8 cellular contexts compared by ENCODE assay signal in the genomic region with DNA sequence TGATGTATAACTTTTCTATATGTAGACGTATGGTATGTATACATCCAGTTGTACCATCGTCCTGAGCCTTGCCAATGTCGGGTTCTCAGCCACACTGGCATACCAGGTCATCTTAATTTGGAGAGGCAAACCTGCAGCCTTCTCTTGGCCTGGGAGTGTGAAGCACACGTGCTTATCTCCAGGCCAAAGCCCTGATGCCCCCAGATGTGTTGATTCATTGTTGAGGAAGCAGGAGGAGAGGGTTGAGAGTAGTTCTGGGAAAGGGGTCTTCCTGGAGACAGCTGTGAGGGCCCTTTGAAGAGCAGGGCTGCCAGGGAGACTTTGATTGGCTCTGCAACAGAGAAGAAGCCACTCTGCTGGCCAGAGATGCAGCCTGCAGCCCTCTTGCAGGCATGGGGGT.
"Had no signal": no experiment of that assay in that cellular context is flagged by ENCODE, and none has a peak within 500 bp of the region (broad histone marks: within the 10 kb centered on the region; RNA-seq: fewer than 3 reads in every experiment).

No MANE protein-coding gene starts in this region.

- FAIRE-seq: G401.6, GM12878, GM12891, GM12892, GM18507, GM19239 had no signal

- H3K4me3 ChIP-seq: GM12878 had no signal

- ATAC-seq: GM12878 had no signal

- DNase-seq: GDM1, GF-D8 had no signal
